In the genomic region with DNA sequence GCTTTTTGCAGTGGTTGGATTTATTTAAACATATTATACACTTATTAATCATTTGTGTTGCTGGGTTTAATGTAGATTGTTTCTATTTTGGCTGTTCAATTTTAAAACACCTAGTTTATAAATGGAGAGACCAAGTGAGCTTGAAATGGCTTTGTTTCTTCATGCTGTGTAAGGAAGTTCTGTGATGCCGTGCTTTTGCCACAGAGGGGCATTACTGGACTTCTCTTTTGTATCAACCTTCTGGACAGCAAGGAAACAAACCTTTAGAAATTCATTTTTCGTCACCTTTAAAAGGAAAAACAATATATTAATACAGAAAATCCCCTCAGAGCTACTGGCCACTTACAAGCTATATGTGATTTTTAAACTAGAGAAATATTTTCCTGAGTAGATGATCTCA, we compare ENCODE assay signal across 11 cellular contexts.
DNase-seq lines count a peak whose midpoint lies in the region; ATAC-seq and TF ChIP-seq lines count a peak whose summit lies in the region.
"Had no signal": no experiment of that assay in that cellular context is flagged by ENCODE, and none has a peak within 500 bp of the region (broad histone marks: within the 10 kb centered on the region; RNA-seq: fewer than 3 reads in every experiment).

No MANE protein-coding gene starts in this region.

- H3K27me3 ChIP-seq in breast epithelium (no peaks in the 10 kb centered on the region), OCI-LY3 (ENCODE audit: low read depth, low read length) (peaks cover 42% of the 10 kb centered on the region; the same call in 1 of the 2 replicates), vagina (no peaks in the 10 kb centered on the region), suprapubic skin (no peaks in the 10 kb centered on the region)

- no peak for TF ChIP-seq POLR2A in breast epithelium (IDR thresholded peaks at IDR 0.05)
- TF ChIP-seq POLR2A in vagina (IDR thresholded peaks at IDR 0.05), result no peak
- no peak for TF ChIP-seq POLR2A in suprapubic skin (IDR thresholded peaks at IDR 0.05)

- H3K4me2 ChIP-seq in OCI-LY3 (ENCODE audit: low read length), result peak overlapping the region; percentile 89

- no peak for ATAC-seq in GM21515 (IDR thresholded peaks at IDR 0.05; ENCODE audit: unreplicated experiment)

- DNase-seq in MCF 10A (ENCODE audit: unreplicated experiment) (peak; percentile 1), breast epithelium (ENCODE audit: low spot score in 2 of 2) (no peak), fibroblast of mammary gland (ENCODE audit: low read depth) (peak; percentile 56), type B pancreatic cell (ENCODE audit: extremely low spot score, unreplicated experiment) (no peak), vagina (ENCODE audit: extremely low spot score in 2 of 2) (no peak), suprapubic skin (ENCODE audit: low spot score in 2 of 2) (no peak)

- H3K36me3 ChIP-seq in breast epithelium, result no peaks in the 10 kb centered on the region
- H3K36me3 ChIP-seq in OCI-LY3 (replicated peaks; ENCODE audit: low read depth, low read length), result no peaks in the 10 kb centered on the region
- H3K36me3 ChIP-seq in vagina, result no peaks in the 10 kb centered on the region
- H3K36me3 ChIP-seq in suprapubic skin, result no peaks in the 10 kb centered on the region

- no peak overlapping the region for H2AFZ ChIP-seq in OCI-LY3 (ENCODE audit: low read depth, low read length)

- TF ChIP-seq CTCF in MCF 10A (IDR thresholded peaks at IDR 0.05; ENCODE audit: unreplicated experiment) (peak; percentile 8), breast epithelium (IDR thresholded peaks at IDR 0.05) (no peak), OCI-LY3 (IDR thresholded peaks at IDR 0.05; ENCODE audit: low read depth, low read length) (peak; percentile 83), fibroblast of mammary gland (conservative IDR thresholded peaks at IDR 0.05; ENCODE audit: control insufficient read depth, insufficient read depth, low read depth, low read length) (peak; percentile 57), type B pancreatic cell (conservative IDR thresholded peaks at IDR 0.05) (peak; percentile 47), vagina (IDR thresholded peaks at IDR 0.05) (no peak), suprapubic skin (IDR thresholded peaks at IDR 0.05) (no peak)

- CTCF ChIA-PET in MCF 10A (lab: Yijun Ruan, JAX), result interaction anchor here (1.0 kb wide), 1 partner anchor 59 kb away, joined by 3 read pairs; no protein-coding TSS in a partner anchor

- H4K20me1 ChIP-seq in OCI-LY3 (ENCODE audit: insufficient read depth, low read length), result no peaks in the 10 kb centered on the region

- no peaks in the 10 kb centered on the region for H3K79me2 ChIP-seq in OCI-LY3 (ENCODE audit: low read length)

- H3K4me3 Mint-ChIP-seq in MCF 10A (ENCODE audit: unreplicated experiment), result no peak overlapping the region
- H3K4me3 Mint-ChIP-seq in type B pancreatic cell, result no peak overlapping the region
- H3K4me3 Mint-ChIP-seq: CD14-positive monocyte; nephron; T-helper 1 cell treated with Interleukin-12 subunit alpha and Interleukin-12 subunit beta and Interleukin-4 antibody, amounts not matched to agents 30 μg/mL and 1 μg/mL, for 36 hours had no signal

- H3K4me1 Mint-ChIP-seq in MCF 10A (ENCODE audit: insufficient read depth, unreplicated experiment), result peaks cover 6% of the 10 kb centered on the region
- no peaks in the 10 kb centered on the region for H3K4me1 Mint-ChIP-seq in type B pancreatic cell (ENCODE audit: unreplicated experiment)
- H3K4me1 Mint-ChIP-seq: CD14-positive monocyte, nephron had no signal

- POLR2A ChIA-PET in MCF 10A (lab: Yijun Ruan, JAX), result interaction anchor here (0.6 kb wide), 1 partner anchor 1149 kb away, joined by 3 read pairs; no protein-coding TSS in a partner anchor

- H3K9ac ChIP-seq in OCI-LY3 (ENCODE audit: low read length), result no peak overlapping the region

- H3K9me3 ChIP-seq in breast epithelium (no peaks in the 10 kb centered on the region), OCI-LY3 (ENCODE audit: insufficient read depth, low read length) (no peaks in the 10 kb centered on the region), vagina (no peaks in the 10 kb centered on the region), suprapubic skin (no peaks in the 10 kb centered on the region)

- H3K9me3 Mint-ChIP-seq in MCF 10A (ENCODE audit: unreplicated experiment) (no peaks in the 10 kb centered on the region), type B pancreatic cell (no peaks in the 10 kb centered on the region)
- H3K9me3 Mint-ChIP-seq: CD14-positive monocyte; nephron; T-helper 1 cell treated with Interleukin-12 subunit alpha and Interleukin-12 subunit beta and Interleukin-4 antibody, amounts not matched to agents 30 μg/mL and 1 μg/mL, for 36 hours had no signal

- BruUV-seq in MCF 10A (replicated peaks; lab: Mats Ljungman, UMichigan), result no TSS peak

- no peak overlapping the region for H3K27ac ChIP-seq in breast epithelium
- H3K27ac ChIP-seq in OCI-LY3 (ENCODE audit: low read length), result no peak overlapping the region
- H3K27ac ChIP-seq in vagina, result no peak overlapping the region
- H3K27ac ChIP-seq in suprapubic skin, result no peak overlapping the region

- 50% methylated on average over 2 of the region's 2 CpGs for WGBS in suprapubic skin

- TF ChIP-seq EP300 in suprapubic skin (IDR thresholded peaks at IDR 0.05), result no peak

- no peaks in the 10 kb centered on the region for H3K4me1 ChIP-seq in breast epithelium
- peaks cover 19% of the 10 kb centered on the region for H3K4me1 ChIP-seq in OCI-LY3 (ENCODE audit: low read length)
- no peaks in the 10 kb centered on the region for H3K4me1 ChIP-seq in vagina
- no peaks in the 10 kb centered on the region for H3K4me1 ChIP-seq in suprapubic skin

- H3K27ac Mint-ChIP-seq in MCF 10A (ENCODE audit: low read depth, unreplicated experiment) (no peak overlapping the region), type B pancreatic cell (no peak overlapping the region)
- H3K27ac Mint-ChIP-seq: CD14-positive monocyte; nephron; T-helper 1 cell treated with Interleukin-12 subunit alpha and Interleukin-12 subunit beta and Interleukin-4 antibody, amounts not matched to agents 30 μg/mL and 1 μg/mL, for 36 hours had no signal

- intact Hi-C loops in MCF 10A (cut with micrococcal nuclease), result no loop called here
- intact Hi-C loops in breast epithelium (cut with DNase I; ENCODE audit: low total_unique reads), result no loop called here
- intact Hi-C loops in vagina (cut with DNase I), result no loop called here

- H3K27me3 Mint-ChIP-seq in MCF 10A (ENCODE audit: insufficient read depth, unreplicated experiment) (no peaks in the 10 kb centered on the region), type B pancreatic cell (no peaks in the 10 kb centered on the region)

- H3K4me3 ChIP-seq in breast epithelium (no peak overlapping the region), OCI-LY3 (ENCODE audit: low read length) (0 out of 2 replicates have a peak overlapping the region, but pooled peaks have one; percentile 6), fibroblast of mammary gland (ENCODE audit: control insufficient read depth, low read depth, low read length) (no peak overlapping the region), vagina (no peak overlapping the region), suprapubic skin (no peak overlapping the region)

- H3K36me3 Mint-ChIP-seq in MCF 10A (ENCODE audit: insufficient read depth, unreplicated experiment) (no peaks in the 10 kb centered on the region), type B pancreatic cell (no peaks in the 10 kb centered on the region)
- H3K36me3 Mint-ChIP-seq: CD14-positive monocyte had no signal

Comparison
In these comparisons a context has a peak if more than half of its experiments do, and no peak if none do; other contexts are left out.
1. DNase-seq: peak in MCF 10A (single experiment) and fibroblast of mammary gland (single experiment); none in breast epithelium (0 of 2), type B pancreatic cell (single experiment), vagina (0 of 2) and suprapubic skin (0 of 2).
2. CTCF ChIP-seq: peak in MCF 10A (single experiment), OCI-LY3 (single experiment), fibroblast of mammary gland (single experiment) and type B pancreatic cell (single experiment); none in breast epithelium (0 of 3), vagina (0 of 3) and suprapubic skin (0 of 2).